1 cellular context compared by ENCODE assay signal in the genomic region with DNA sequence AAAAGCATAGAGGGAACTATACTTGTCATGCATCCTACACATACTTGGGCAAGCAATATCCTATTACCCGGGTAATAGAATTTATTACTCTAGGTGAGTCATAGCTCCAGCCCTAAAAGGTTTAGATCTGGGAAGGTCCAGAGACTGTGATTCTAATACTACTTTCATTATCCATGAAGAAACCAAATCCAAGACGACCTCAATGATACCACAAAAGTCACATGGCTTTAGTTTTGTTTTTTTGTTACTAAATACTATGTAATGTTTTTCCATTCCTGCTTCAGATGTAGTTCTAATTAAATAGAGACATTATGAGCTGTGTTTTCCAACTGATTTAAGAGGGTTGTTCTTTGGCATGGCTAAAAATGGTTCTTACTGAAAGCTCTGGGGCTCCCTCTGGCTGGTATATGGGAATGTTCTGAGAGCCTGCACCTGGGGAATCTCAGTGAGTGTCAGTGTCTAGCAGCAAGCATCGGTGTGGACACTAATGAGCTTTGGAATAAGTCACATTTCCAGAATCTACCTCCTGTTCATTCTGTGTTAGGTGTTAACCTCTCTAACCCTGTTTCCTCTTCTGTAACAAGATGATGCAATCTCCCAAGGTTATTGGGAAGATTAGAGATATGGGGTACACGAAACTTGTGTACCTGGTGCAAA.
A peak's percentile ranks its signal among the peaks of the same experiment; 100 is the strongest.
TF ChIP-seq lines count a peak whose summit lies in the region.

No MANE protein-coding gene starts in this region.

TF ChIP-seq in HepG2, 621 proteins besides CTCF, POLR2A, EP300 and RAD21 (continued from another document and continues in another):
- TF ChIP-seq MAZ (IDR thresholded peaks at IDR 0.05; ENCODE audit: borderline replicate concordance, low read depth, low read length) (no peak), MAZ (CRISPR knock-in tag; IDR thresholded peaks at IDR 0.05; ENCODE audit: low read depth) (no peak), SMARCC2 (IDR thresholded peaks at IDR 0.05) (no peak), HMG20A (CRISPR knock-in tag; IDR thresholded peaks at IDR 0.05; ENCODE audit: borderline replicate concordance) (peak; percentile 73; the same call in 1 of the 2 replicates), ZNF562 (CRISPR knock-in tag; IDR thresholded peaks at IDR 0.05; ENCODE audit: borderline replicate concordance) (no peak), GATAD2A (CRISPR knock-in tag; IDR thresholded peaks at IDR 0.05) (peak; percentile 92), ZNF367 (CRISPR knock-in tag; IDR thresholded peaks at IDR 0.05; ENCODE audit: borderline replicate concordance) (no peak), SOX13 (IDR thresholded peaks at IDR 0.05) (no peak), SOX13 (CRISPR knock-in tag; conservative IDR thresholded peaks at IDR 0.05 in 1 of 2, IDR thresholded peaks at IDR 0.05 in 1 of 2) (peak in 1 of 2 experiments; percentile 47; a peak in 2 of 4 replicates), CBX1 (IDR thresholded peaks at IDR 0.05; ENCODE audit: low read depth) (no peak), MXI1 (IDR thresholded peaks at IDR 0.05; ENCODE audit: borderline replicate concordance, low read depth, low read length) (no peak), RFX1 (IDR thresholded peaks at IDR 0.05) (no peak), BORCS8-MEF2B (CRISPR knock-in tag; IDR thresholded peaks at IDR 0.05) (no peak), CBX5 (CRISPR knock-in tag; IDR thresholded peaks at IDR 0.05; ENCODE audit: borderline replicate concordance) (no peak), GTF2F1 (IDR thresholded peaks at IDR 0.05; ENCODE audit: low read length) (no peak), ETV6 (CRISPR knock-in tag; conservative IDR thresholded peaks at IDR 0.05) (no peak), JARID2 (CRISPR knock-in tag; IDR thresholded peaks at IDR 0.05; ENCODE audit: insufficient replicate concordance) (no peak), ZNF766 (CRISPR knock-in tag; IDR thresholded peaks at IDR 0.05; ENCODE audit: borderline replicate concordance) (no peak), ZBTB8A (CRISPR knock-in tag; IDR thresholded peaks at IDR 0.05; ENCODE audit: borderline replicate concordance, low read depth) (no peak), ZNF10 (CRISPR knock-in tag; IDR thresholded peaks at IDR 0.05; ENCODE audit: borderline replicate concordance, low read depth) (no peak), ZNF841 (CRISPR knock-in tag; IDR thresholded peaks at IDR 0.05; ENCODE audit: borderline replicate concordance) (no peak), SIN3B (IDR thresholded peaks at IDR 0.05; ENCODE audit: low read length) (no peak), ARNT2 (CRISPR knock-in tag; IDR thresholded peaks at IDR 0.05; ENCODE audit: low read depth) (no peak), ZNF446 (CRISPR knock-in tag; IDR thresholded peaks at IDR 0.05) (peak; percentile 51; the same call in 1 of the 2 replicates), GLI4 (CRISPR knock-in tag; IDR thresholded peaks at IDR 0.05; ENCODE audit: borderline replicate concordance) (no peak), NRL (CRISPR knock-in tag; IDR thresholded peaks at IDR 0.05; ENCODE audit: borderline replicate concordance) (no peak), NR2F2 (IDR thresholded peaks at IDR 0.05; ENCODE audit: borderline replicate concordance, low read depth) (peak; percentile 71; the same call in 1 of the 2 replicates), HNRNPUL1 (IDR thresholded peaks at IDR 0.05; ENCODE audit: low read depth, low read length) (no peak), MTA3 (CRISPR knock-in tag; IDR thresholded peaks at IDR 0.05) (no peak), ERF (CRISPR knock-in tag; IDR thresholded peaks at IDR 0.05) (no peak; the same call in 1 of the 2 replicates), MTF2 (CRISPR knock-in tag; IDR thresholded peaks at IDR 0.05; ENCODE audit: borderline replicate concordance) (no peak)
- TF ChIP-seq, protein P1, sequence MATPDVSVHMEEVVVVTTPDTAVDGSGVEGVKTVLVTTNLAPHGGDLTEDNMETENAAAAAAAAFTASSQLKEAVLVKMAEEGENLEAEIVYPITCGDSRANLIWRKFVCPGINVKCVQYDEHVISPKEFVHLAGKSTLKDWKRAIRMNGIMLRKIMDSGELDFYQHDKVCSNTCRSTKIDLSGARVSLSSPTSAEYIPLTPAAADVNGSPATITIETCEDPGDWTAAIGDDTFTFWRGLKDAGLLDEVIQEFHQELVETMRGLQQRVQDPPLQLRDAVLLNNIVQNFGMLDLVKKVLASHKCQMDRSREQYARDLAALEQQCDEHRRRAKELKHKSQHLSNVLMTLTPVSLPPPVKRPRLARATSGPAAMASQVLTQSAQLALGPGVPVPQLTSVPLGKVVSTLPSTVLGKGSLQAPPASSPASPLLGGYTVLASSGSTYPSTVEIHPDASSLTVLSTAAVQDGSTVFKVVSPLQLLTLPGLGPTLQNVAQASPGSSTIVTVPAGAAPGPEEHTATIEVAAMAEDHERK (CRISPR knock-in tag; IDR thresholded peaks at IDR 0.05; ENCODE audit: low read depth): no peak
- TF ChIP-seq, protein P2, sequence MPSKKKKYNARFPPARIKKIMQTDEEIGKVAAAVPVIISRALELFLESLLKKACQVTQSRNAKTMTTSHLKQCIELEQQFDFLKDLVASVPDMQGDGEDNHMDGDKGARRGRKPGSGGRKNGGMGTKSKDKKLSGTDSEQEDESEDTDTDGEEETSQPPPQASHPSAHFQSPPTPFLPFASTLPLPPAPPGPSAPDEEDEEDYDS (CRISPR knock-in tag; IDR thresholded peaks at IDR 0.05): no peak; the same call in 1 of the 2 replicates
- TF ChIP-seq, protein P3, sequence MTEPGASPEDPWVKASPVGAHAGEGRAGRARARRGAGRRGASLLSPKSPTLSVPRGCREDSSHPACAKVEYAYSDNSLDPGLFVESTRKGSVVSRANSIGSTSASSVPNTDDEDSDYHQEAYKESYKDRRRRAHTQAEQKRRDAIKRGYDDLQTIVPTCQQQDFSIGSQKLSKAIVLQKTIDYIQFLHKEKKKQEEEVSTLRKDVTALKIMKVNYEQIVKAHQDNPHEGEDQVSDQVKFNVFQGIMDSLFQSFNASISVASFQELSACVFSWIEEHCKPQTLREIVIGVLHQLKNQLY (CRISPR knock-in tag; IDR thresholded peaks at IDR 0.05): no peak
- TF ChIP-seq, protein P4, sequence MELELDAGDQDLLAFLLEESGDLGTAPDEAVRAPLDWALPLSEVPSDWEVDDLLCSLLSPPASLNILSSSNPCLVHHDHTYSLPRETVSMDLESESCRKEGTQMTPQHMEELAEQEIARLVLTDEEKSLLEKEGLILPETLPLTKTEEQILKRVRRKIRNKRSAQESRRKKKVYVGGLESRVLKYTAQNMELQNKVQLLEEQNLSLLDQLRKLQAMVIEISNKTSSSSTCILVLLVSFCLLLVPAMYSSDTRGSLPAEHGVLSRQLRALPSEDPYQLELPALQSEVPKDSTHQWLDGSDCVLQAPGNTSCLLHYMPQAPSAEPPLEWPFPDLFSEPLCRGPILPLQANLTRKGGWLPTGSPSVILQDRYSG (CRISPR knock-in tag; IDR thresholded peaks at IDR 0.05): no peak
- TF ChIP-seq, protein P5, sequence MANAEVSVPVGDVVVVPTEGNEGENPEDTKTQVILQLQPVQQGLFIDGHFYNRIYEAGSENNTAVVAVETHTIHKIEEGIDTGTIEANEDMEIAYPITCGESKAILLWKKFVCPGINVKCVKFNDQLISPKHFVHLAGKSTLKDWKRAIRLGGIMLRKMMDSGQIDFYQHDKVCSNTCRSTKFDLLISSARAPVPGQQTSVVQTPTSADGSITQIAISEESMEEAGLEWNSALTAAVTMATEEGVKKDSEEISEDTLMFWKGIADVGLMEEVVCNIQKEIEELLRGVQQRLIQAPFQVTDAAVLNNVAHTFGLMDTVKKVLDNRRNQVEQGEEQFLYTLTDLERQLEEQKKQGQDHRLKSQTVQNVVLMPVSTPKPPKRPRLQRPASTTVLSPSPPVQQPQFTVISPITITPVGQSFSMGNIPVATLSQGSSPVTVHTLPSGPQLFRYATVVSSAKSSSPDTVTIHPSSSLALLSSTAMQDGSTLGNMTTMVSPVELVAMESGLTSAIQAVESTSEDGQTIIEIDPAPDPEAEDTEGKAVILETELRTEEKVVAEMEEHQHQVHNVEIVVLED (CRISPR knock-in tag; IDR thresholded peaks at IDR 0.05; ENCODE audit: borderline replicate concordance): 0 out of 2 replicates have a peak, but pooled peaks have one; percentile 28
- TF ChIP-seq, protein P6, sequence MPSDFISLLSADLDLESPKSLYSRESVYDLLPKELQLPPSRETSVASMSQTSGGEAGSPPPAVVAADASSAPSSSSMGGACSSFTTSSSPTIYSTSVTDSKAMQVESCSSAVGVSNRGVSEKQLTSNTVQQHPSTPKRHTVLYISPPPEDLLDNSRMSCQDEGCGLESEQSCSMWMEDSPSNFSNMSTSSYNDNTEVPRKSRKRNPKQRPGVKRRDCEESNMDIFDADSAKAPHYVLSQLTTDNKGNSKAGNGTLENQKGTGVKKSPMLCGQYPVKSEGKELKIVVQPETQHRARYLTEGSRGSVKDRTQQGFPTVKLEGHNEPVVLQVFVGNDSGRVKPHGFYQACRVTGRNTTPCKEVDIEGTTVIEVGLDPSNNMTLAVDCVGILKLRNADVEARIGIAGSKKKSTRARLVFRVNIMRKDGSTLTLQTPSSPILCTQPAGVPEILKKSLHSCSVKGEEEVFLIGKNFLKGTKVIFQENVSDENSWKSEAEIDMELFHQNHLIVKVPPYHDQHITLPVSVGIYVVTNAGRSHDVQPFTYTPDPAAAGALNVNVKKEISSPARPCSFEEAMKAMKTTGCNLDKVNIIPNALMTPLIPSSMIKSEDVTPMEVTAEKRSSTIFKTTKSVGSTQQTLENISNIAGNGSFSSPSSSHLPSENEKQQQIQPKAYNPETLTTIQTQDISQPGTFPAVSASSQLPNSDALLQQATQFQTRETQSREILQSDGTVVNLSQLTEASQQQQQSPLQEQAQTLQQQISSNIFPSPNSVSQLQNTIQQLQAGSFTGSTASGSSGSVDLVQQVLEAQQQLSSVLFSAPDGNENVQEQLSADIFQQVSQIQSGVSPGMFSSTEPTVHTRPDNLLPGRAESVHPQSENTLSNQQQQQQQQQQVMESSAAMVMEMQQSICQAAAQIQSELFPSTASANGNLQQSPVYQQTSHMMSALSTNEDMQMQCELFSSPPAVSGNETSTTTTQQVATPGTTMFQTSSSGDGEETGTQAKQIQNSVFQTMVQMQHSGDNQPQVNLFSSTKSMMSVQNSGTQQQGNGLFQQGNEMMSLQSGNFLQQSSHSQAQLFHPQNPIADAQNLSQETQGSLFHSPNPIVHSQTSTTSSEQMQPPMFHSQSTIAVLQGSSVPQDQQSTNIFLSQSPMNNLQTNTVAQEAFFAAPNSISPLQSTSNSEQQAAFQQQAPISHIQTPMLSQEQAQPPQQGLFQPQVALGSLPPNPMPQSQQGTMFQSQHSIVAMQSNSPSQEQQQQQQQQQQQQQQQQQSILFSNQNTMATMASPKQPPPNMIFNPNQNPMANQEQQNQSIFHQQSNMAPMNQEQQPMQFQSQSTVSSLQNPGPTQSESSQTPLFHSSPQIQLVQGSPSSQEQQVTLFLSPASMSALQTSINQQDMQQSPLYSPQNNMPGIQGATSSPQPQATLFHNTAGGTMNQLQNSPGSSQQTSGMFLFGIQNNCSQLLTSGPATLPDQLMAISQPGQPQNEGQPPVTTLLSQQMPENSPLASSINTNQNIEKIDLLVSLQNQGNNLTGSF (CRISPR knock-in tag; IDR thresholded peaks at IDR 0.05): no peak
- TF ChIP-seq, protein P7, sequence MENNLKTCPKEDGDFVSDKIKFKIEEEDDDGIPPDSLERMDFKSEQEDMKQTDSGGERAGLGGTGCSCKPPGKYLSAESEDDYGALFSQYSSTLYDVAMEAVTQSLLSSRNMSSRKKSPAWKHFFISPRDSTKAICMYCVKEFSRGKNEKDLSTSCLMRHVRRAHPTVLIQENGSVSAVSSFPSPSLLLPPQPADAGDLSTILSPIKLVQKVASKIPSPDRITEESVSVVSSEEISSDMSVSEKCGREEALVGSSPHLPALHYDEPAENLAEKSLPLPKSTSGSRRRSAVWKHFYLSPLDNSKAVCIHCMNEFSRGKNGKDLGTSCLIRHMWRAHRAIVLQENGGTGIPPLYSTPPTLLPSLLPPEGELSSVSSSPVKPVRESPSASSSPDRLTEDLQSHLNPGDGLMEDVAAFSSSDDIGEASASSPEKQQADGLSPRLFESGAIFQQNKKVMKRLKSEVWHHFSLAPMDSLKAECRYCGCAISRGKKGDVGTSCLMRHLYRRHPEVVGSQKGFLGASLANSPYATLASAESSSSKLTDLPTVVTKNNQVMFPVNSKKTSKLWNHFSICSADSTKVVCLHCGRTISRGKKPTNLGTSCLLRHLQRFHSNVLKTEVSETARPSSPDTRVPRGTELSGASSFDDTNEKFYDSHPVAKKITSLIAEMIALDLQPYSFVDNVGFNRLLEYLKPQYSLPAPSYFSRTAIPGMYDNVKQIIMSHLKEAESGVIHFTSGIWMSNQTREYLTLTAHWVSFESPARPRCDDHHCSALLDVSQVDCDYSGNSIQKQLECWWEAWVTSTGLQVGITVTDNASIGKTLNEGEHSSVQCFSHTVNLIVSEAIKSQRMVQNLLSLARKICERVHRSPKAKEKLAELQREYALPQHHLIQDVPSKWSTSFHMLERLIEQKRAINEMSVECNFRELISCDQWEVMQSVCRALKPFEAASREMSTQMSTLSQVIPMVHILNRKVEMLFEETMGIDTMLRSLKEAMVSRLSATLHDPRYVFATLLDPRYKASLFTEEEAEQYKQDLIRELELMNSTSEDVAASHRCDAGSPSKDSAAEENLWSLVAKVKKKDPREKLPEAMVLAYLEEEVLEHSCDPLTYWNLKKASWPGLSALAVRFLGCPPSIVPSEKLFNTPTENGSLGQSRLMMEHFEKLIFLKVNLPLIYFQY (CRISPR knock-in tag; IDR thresholded peaks at IDR 0.05; ENCODE audit: borderline replicate concordance): no peak
- TF ChIP-seq, protein P8, sequence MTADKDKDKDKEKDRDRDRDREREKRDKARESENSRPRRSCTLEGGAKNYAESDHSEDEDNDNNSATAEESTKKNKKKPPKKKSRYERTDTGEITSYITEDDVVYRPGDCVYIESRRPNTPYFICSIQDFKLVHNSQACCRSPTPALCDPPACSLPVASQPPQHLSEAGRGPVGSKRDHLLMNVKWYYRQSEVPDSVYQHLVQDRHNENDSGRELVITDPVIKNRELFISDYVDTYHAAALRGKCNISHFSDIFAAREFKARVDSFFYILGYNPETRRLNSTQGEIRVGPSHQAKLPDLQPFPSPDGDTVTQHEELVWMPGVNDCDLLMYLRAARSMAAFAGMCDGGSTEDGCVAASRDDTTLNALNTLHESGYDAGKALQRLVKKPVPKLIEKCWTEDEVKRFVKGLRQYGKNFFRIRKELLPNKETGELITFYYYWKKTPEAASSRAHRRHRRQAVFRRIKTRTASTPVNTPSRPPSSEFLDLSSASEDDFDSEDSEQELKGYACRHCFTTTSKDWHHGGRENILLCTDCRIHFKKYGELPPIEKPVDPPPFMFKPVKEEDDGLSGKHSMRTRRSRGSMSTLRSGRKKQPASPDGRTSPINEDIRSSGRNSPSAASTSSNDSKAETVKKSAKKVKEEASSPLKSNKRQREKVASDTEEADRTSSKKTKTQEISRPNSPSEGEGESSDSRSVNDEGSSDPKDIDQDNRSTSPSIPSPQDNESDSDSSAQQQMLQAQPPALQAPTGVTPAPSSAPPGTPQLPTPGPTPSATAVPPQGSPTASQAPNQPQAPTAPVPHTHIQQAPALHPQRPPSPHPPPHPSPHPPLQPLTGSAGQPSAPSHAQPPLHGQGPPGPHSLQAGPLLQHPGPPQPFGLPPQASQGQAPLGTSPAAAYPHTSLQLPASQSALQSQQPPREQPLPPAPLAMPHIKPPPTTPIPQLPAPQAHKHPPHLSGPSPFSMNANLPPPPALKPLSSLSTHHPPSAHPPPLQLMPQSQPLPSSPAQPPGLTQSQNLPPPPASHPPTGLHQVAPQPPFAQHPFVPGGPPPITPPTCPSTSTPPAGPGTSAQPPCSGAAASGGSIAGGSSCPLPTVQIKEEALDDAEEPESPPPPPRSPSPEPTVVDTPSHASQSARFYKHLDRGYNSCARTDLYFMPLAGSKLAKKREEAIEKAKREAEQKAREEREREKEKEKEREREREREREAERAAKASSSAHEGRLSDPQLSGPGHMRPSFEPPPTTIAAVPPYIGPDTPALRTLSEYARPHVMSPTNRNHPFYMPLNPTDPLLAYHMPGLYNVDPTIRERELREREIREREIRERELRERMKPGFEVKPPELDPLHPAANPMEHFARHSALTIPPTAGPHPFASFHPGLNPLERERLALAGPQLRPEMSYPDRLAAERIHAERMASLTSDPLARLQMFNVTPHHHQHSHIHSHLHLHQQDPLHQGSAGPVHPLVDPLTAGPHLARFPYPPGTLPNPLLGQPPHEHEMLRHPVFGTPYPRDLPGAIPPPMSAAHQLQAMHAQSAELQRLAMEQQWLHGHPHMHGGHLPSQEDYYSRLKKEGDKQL (CRISPR knock-in tag; IDR thresholded peaks at IDR 0.05; ENCODE audit: low read depth): no peak
